8 cellular contexts compared by ENCODE assay signal in the genomic region with DNA sequence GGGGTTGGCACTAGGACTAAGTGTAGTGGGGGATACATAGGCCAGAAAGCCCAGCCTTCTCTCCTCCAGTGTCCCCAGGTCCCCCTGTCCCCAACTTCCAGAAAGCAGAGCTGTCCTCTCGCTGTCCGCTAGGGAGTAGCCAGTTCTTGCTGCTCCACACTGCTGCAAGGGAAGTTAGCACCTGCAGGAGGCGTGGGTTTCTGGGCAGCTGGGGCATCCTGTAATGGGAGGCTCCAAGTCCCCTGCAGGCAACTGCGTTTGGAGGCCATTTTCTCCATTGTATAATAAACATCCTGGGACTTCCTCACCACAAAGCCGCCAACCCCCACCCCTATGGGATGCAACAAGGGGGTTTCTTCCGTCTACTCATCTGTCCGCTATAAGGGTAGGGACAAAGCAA. TPM values are rescaled to one million over a fixed set of nuclear protein-coding genes. Genes with fewer than 3 reads are reported as not detected.
DNase-seq lines count a peak whose midpoint lies in the region; ATAC-seq and TF ChIP-seq lines count a peak whose summit lies in the region.

No MANE protein-coding gene starts in this region.

- no peak for ATAC-seq in GM21528 (IDR thresholded peaks at IDR 0.05; ENCODE audit: low FRiP score, unreplicated experiment)

- peak; percentile 55 for TF ChIP-seq CTCF in epithelial cell of esophagus (IDR thresholded peaks at IDR 0.05; ENCODE audit: insufficient read depth, low read depth, low read length, missing control alignments)

- DNase-seq in NCI-H1436 (lab: John Stamatoyannopoulos, UW) (peak; percentile 53), NCI-H1436 treated with DMSO at 0.1 percent for 48 hours (lab: John Stamatoyannopoulos, UW) (no peak), NCI-H526 (lab: John Stamatoyannopoulos, UW) (peak; percentile 63 to 87), epithelial cell of esophagus (ENCODE audit: low read depth) (peak; percentile 61), renal cortical epithelial cell (ENCODE audit: low read depth) (peak; percentile 43), superior temporal gyrus (ENCODE audit: extremely low spot score) (no peak)
- no peak for DNase-seq in stimulated activated CD4-positive, alpha-beta T cell treated with anti-CD3 and anti-CD28 coated beads, Interleukin-12 subunit alpha, Interleukin-12 subunit beta, amount 100 ng/mL, for 4 hours

- no peak overlapping the region for H3K4me3 ChIP-seq in epithelial cell of esophagus (ENCODE audit: low read length)

RNA-seq across cellular contexts. Expression of a gene that starts 1.7 kb away (rescaled TPM):
- not detected in 2 replicates for total RNA-seq in renal cortical epithelial cell

RNA-seq across cellular contexts. Expression of a gene that starts 54.4 kb away (rescaled TPM):
- total RNA-seq in renal cortical epithelial cell = 34.2 and 58.2 TPM in 2 replicates

Comparison
In these comparisons a context has a peak if more than half of its experiments do, and no peak if none do; other contexts are left out.
1. DNase-seq: peak in NCI-H1436 (single experiment), NCI-H526 (2 of 2), epithelial cell of esophagus (single experiment) and renal cortical epithelial cell (single experiment); none in NCI-H1436 treated with DMSO at 0.1 percent for 48 hours (single experiment), stimulated activated CD4-positive, alpha-beta T cell treated with anti-CD3 and anti-CD28 coated beads, Interleukin-12 subunit alpha, Interleukin-12 subunit beta, amount 100 ng/mL, for 4 hours (single experiment) and superior temporal gyrus (single experiment).